ENCODE assay signal across 10 cellular contexts in the genomic region with DNA sequence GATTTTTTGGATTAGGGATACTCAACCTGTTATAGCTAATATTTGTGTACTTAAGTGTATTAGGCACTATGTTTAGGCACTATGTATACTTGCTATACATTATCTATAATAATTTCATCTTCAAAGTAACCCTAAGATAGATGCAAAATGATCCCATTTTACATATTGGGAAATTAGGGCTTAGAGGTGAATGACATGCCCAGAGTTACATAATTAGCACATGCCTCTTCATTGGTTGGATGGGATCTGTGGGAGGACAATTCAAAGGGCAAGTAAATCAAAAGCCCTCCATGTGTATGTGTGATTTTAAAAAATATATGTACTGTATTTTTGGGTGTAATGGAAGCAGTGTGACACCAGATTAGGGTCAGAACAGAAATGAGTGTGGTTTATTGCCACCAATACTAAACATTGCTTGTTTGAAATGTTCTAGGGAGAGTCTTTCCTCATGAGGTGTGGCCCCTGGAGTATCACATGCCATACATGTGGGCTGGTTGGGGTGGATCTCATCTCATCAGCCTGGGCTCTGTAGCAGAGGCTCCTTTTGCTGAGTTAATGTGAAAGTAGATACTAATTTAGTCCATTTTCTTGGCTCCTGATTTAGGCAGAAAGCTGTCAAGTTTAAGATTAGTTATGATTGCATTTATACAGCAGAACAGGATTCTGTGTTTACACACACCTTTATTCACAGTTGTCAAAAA. TPM values are rescaled to one million over a fixed set of nuclear protein-coding genes. Genes with fewer than 3 reads are reported as not detected.
DNase-seq lines count a peak whose midpoint lies in the region; ATAC-seq and TF ChIP-seq lines count a peak whose summit lies in the region.
"Had no signal": no experiment of that assay in that cellular context is flagged by ENCODE, and none has a peak within 500 bp of the region (broad histone marks: within the 10 kb centered on the region; RNA-seq: fewer than 3 reads in every experiment).

No MANE protein-coding gene starts in this region.

- H3K9me3 ChIP-seq in ovary, result no peaks in the 10 kb centered on the region

- H3K4me3 ChIP-seq in ovary, result no peak overlapping the region
- H3K4me3 ChIP-seq: GM23248 had no signal

- H3K36me3 ChIP-seq in ovary, result no peaks in the 10 kb centered on the region

- peaks cover 3% of the 10 kb centered on the region for H3K4me1 ChIP-seq in ovary (ENCODE audit: insufficient read depth)

- peak; percentile 84 for ATAC-seq in GM18870 (IDR thresholded peaks at IDR 0.05; ENCODE audit: unreplicated experiment)
- ATAC-seq in GM21515 (IDR thresholded peaks at IDR 0.05; ENCODE audit: unreplicated experiment), result peak; percentile 71
- peak; percentile 77 for ATAC-seq in HG03159 (IDR thresholded peaks at IDR 0.05; ENCODE audit: unreplicated experiment)
- ATAC-seq in esophagus mucosa, result peak; percentile 73
- no peak for ATAC-seq in left ventricle myocardium superior

- TF ChIP-seq EP300 in ovary (IDR thresholded peaks at IDR 0.05), result no peak

- no peaks in the 10 kb centered on the region for H3K27me3 ChIP-seq in ovary

- no peak for DNase-seq in COR-L47 (lab: John Stamatoyannopoulos, UW)
- no peak for DNase-seq in ovary
- DNase-seq in retina, result no peak
- DNase-seq in left ventricle myocardium superior, result no peak
- DNase-seq: GM23248, T-helper 9 cell had no signal

- TF ChIP-seq CTCF in ovary (IDR thresholded peaks at IDR 0.05), result no peak

- H3K27ac ChIP-seq in ovary, result no peak overlapping the region
- H3K27ac ChIP-seq: GM23248 had no signal

- intact Hi-C loops in ovary (cut with DNase I), result no loop called here
- intact Hi-C loops in left ventricle myocardium superior (cut with micrococcal nuclease), result no loop called here

- no peak for TF ChIP-seq POLR2A in ovary (IDR thresholded peaks at IDR 0.05)

RNA-seq across cellular contexts. Expression of gene C9orf85, which starts 5.5 kb away (rescaled TPM):
- 10.6 TPM for total RNA-seq in esophagus mucosa
- 10 to 100 TPM in 5 of 7 donors, 1 to 10 TPM in 2; 8.6 to 13.0 (median 10.2) TPM for total RNA-seq in ovary
- polyA plus RNA-seq in ovary, result 10 to 100 TPM; 14.3 to 18.2 TPM
- total RNA-seq in left ventricle myocardium superior, result 7.3 TPM

RNA-seq across cellular contexts. Expression of gene ABHD17B, which starts 6.0 kb away (rescaled TPM):
- 13.4 TPM for total RNA-seq in esophagus mucosa
- 10 to 100 TPM; 11.4 to 17.8 (median 14.8) TPM for total RNA-seq in ovary
- polyA plus RNA-seq in ovary, result 10 to 100 TPM in 1 of 2 donors, 1 to 10 TPM in 1; 9.8 to 16.3 TPM
- 11.3 TPM for total RNA-seq in left ventricle myocardium superior
